ENCODE assay signal across 14 cellular contexts in genomic region chr3:93981649-93982048, GRCh38. TPM values are rescaled to one million over a fixed set of nuclear protein-coding genes. Genes with fewer than 3 reads are reported as not detected.
DNase-seq lines count a peak whose midpoint lies in the region; ATAC-seq, FAIRE-seq and TF ChIP-seq lines count a peak whose summit lies in the region.
"Had no signal": no experiment of that assay in that cellular context is flagged by ENCODE, and none has a peak within 500 bp of the region (broad histone marks: within the 10 kb centered on the region; RNA-seq: fewer than 3 reads in every experiment).

No MANE protein-coding gene starts in this region.

- H3K9me3 Mint-ChIP-seq in activated naive CD4-positive, alpha-beta T cell treated with anti-CD3 and anti-CD28 coated beads, Interleukin-2, amount 10 ng/mL, durations not matched to agents 7 days and 5 days, result no peaks in the 10 kb centered on the region
- H3K9me3 Mint-ChIP-seq in progenitor cell of endocrine pancreas (ENCODE audit: low read depth), result no peaks in the 10 kb centered on the region

- H3K4me2 ChIP-seq in OCI-LY7 (ENCODE audit: low read length), result peak overlapping the region; percentile 77
- peak overlapping the region; percentile 56 to 75; a peak in 2 of 4 replicates for H3K4me2 ChIP-seq in H1 (ENCODE audit: insufficient read depth in 1 of 2, low read depth in 2 of 2, low read length in 2 of 2)

- POLR2A ChIA-PET in OCI-LY7 (lab: Charles Lee) (interaction anchor here (0.6 to 2.4 kb wide), 4 partner anchors 9 to 151 kb away, joined by 3 to 7 read pairs (median 4); no protein-coding TSS in a partner anchor), H1 (lab: Charles Lee; ENCODE audit: partially characterized antibody) (no interaction called here)

- no peak for ATAC-seq in GM21723 (IDR thresholded peaks at IDR 0.05; ENCODE audit: unreplicated experiment)

- no peak overlapping the region for H3K27ac Mint-ChIP-seq in activated naive CD4-positive, alpha-beta T cell treated with anti-CD3 and anti-CD28 coated beads, Interleukin-2, amount 10 ng/mL, durations not matched to agents 7 days and 5 days
- no peak overlapping the region for H3K27ac Mint-ChIP-seq in progenitor cell of endocrine pancreas

- H3K14ac ChIP-seq in H1 (ENCODE audit: insufficient read length), result no peak overlapping the region

- H3K4me3 ChIP-seq in OCI-LY7 (ENCODE audit: low read depth, low read length, poor library complexity, severe bottlenecking), result no peak overlapping the region
- no peak overlapping the region; a peak in 1 of 8 replicates for H3K4me3 ChIP-seq in H1 (ENCODE audit: extremely low read depth in 1 of 4, insufficient read depth in 2 of 4, low read depth in 3 of 4, low read length in 4 of 4)

- DNase-seq in activated naive CD4-positive, alpha-beta T cell treated with anti-CD3 and anti-CD28 coated beads, Interleukin-2, amount 10 ng/mL, durations not matched to agents 7 days and 5 days, result no peak
- DNase-seq in activated naive CD4-positive, alpha-beta T cell (lab: John Stamatoyannopoulos, UW), result no peak
- DNase-seq in OCI-LY7 (ENCODE audit: low spot score) (no peak), H1 (ENCODE audit: low read depth in 1 of 2, low spot score in 2 of 2) (no peak), progenitor cell of endocrine pancreas (ENCODE audit: low spot score, unreplicated experiment) (no peak), HCEC 1CT (no peak)
- no peak for DNase-seq in NK-92 treated with Interleukin-12 subunit alpha and Interleukin-12 subunit beta, amount 100 ng/mL, for 24 hours (lab: John Stamatoyannopoulos, UW)
- DNase-seq: caudate nucleus; GF-D8; NCI-H2081 treated with DMSO at 0.1 percent for 48 hours; retina; stimulated activated CD4-positive, alpha-beta T cell treated with anti-CD3 and anti-CD28 coated beads, Interleukin-4, amount 100 ng/mL, for 24 hours had no signal

- 93% methylated on average over 10 of the region's 13 CpGs; no CpG with 5 or more reads in 1 of the 2 experiments for whole genome bisulfite sequencing in H1 (ENCODE audit: extremely low coverage in 1 of 2, insufficient coverage in 1 of 2, insufficient read length in 1 of 2, insufficient replicate concordance in 2 of 2, low coverage in 1 of 2, low lambda C conversion rate in 2 of 2, missing lambda C conversion rate in 1 of 2), 2 experiments

- no peaks in the 10 kb centered on the region for H3K79me1 ChIP-seq in H1 (ENCODE audit: low read depth, low read length)

- no peaks in the 10 kb centered on the region for H3K27me3 Mint-ChIP-seq in activated naive CD4-positive, alpha-beta T cell treated with anti-CD3 and anti-CD28 coated beads, Interleukin-2, amount 10 ng/mL, durations not matched to agents 7 days and 5 days
- no peaks in the 10 kb centered on the region for H3K27me3 Mint-ChIP-seq in progenitor cell of endocrine pancreas

- no peak for FAIRE-seq in H1 (lab: Jason Lieb, UNC)

- no peak overlapping the region for H2BK120ac ChIP-seq in H1 (replicated peaks; ENCODE audit: low read depth, low read length)

- H3K23ac ChIP-seq in H1 (ENCODE audit: insufficient read length), result no peak overlapping the region

- H2BK15ac ChIP-seq in H1 (ENCODE audit: low read length), result no peak overlapping the region

- no peak overlapping the region for H4K5ac ChIP-seq in H1 (ENCODE audit: insufficient read length, low read depth, low read length)

- TF ChIP-seq POLR2A in H1 (IDR thresholded peaks at IDR 0.05; ENCODE audit: control extremely low read depth in 1 of 2, low read depth in 2 of 2, low read length in 2 of 2), result no peak

- H3K36me3 ChIP-seq in OCI-LY7 (ENCODE audit: insufficient read depth, low read length) (no peaks in the 10 kb centered on the region), H1 (ENCODE audit: control insufficient read depth in 2 of 4, insufficient read depth in 4 of 4, low read length in 3 of 4) (no peaks in the 10 kb centered on the region)

- no TSS peak for BruUV-seq in OCI-LY7 (replicated peaks; lab: Mats Ljungman, UMichigan)

- H2AK5ac ChIP-seq in H1 (ENCODE audit: low read depth, low read length), result no peak overlapping the region

- H3K9me2 ChIP-seq in OCI-LY7 (ENCODE audit: insufficient read depth, low read length), result no peaks in the 10 kb centered on the region

- peak overlapping the region; percentile 61 for H3K4me3 Mint-ChIP-seq in activated naive CD4-positive, alpha-beta T cell treated with anti-CD3 and anti-CD28 coated beads, Interleukin-2, amount 10 ng/mL, durations not matched to agents 7 days and 5 days
- peak overlapping the region; percentile 87 for H3K4me3 Mint-ChIP-seq in progenitor cell of endocrine pancreas (ENCODE audit: low read depth)
- H3K4me3 Mint-ChIP-seq: CD14-positive monocyte had no signal

- intact Hi-C loops in OCI-LY7 (cut with micrococcal nuclease; ENCODE audit: unreplicated experiment), result loop anchor here (2.0 kb wide), 1 partner anchor 81 kb away; the partner anchor contains the start of genes DHFR2 and NSUN3

- TF ChIP-seq RAD21 in H1 (IDR thresholded peaks at IDR 0.05 in 1 of 2, conservative IDR thresholded peaks at IDR 0.05 in 1 of 2; ENCODE audit: low read depth in 2 of 2, low read length in 2 of 2), result no peak

- no peaks in the 10 kb centered on the region for H3K23me2 ChIP-seq in H1 (ENCODE audit: low read depth, low read length)

- no peak overlapping the region for H2AFZ ChIP-seq in OCI-LY7 (ENCODE audit: low read length)
- H2AFZ ChIP-seq in H1 (ENCODE audit: low read length), result no peak overlapping the region

- H3K18ac ChIP-seq in H1 (ENCODE audit: extremely low read depth, low read length), result no peak overlapping the region

- H2BK5ac ChIP-seq in H1 (ENCODE audit: low read depth, low read length), result no peak overlapping the region

- no peak overlapping the region for H3K9ac ChIP-seq in H1 (replicated peaks in 1 of 4; ENCODE audit: extremely low read depth in 1 of 4, low read depth in 3 of 4, low read length in 3 of 4)

- TF ChIP-seq CTCF in OCI-LY7 (conservative IDR thresholded peaks at IDR 0.05; ENCODE audit: low read length) (no peak), H1 (IDR thresholded peaks at IDR 0.05; ENCODE audit: control extremely low read depth in 1 of 3, insufficient read depth in 1 of 3, low read depth in 1 of 3, low read length in 3 of 3) (no peak), progenitor cell of endocrine pancreas (IDR thresholded peaks at IDR 0.05; ENCODE audit: unreplicated experiment) (no peak)

- no peak overlapping the region for H4K8ac ChIP-seq in H1 (ENCODE audit: extremely low read depth, insufficient read depth, low read length)

- no peak overlapping the region for H3K4ac ChIP-seq in H1 (replicated peaks; ENCODE audit: insufficient read length, low read depth, low read length)

- no peak overlapping the region for H3K27ac ChIP-seq in OCI-LY7 (ENCODE audit: low read depth, low read length, poor library complexity, severe bottlenecking)
- no peak overlapping the region for H3K27ac ChIP-seq in H1 (ENCODE audit: low read depth, low read length)

- no peaks in the 10 kb centered on the region for H3K27me3 ChIP-seq in H1 (replicated peaks in 1 of 4; ENCODE audit: control insufficient read depth in 3 of 4, extremely low read depth in 1 of 4, insufficient read depth in 3 of 4, low read length in 3 of 4)

- H2BK12ac ChIP-seq in H1 (ENCODE audit: low read depth, low read length), result no peak overlapping the region

- no peak overlapping the region for H3K56ac ChIP-seq in H1 (replicated peaks; ENCODE audit: insufficient read length, low read depth, low read length)

- H3K79me2 ChIP-seq in OCI-LY7 (ENCODE audit: insufficient read depth, low read depth, low read length) (peaks cover 33% of the 10 kb centered on the region; the same call in 1 of the 2 replicates), H1 (ENCODE audit: control insufficient read depth in 1 of 2, insufficient read depth in 2 of 2, low read length in 2 of 2) (peaks cover 0 to 38% of the 10 kb centered on the region in 2 experiments; a peak in 2 of 4 replicates)

- H4K20me1 ChIP-seq in OCI-LY7 (ENCODE audit: insufficient read depth, low read length) (no peaks in the 10 kb centered on the region), H1 (replicated peaks in 1 of 2; ENCODE audit: control insufficient read depth in 1 of 2, insufficient read depth in 2 of 2, low read length in 2 of 2) (no peaks in the 10 kb centered on the region)

- H3K9me3 ChIP-seq in OCI-LY7 (ENCODE audit: low read length), result no peaks in the 10 kb centered on the region
- H3K9me3 ChIP-seq in H1 (ENCODE audit: insufficient read depth in 2 of 2, low read depth in 1 of 2, low read length in 1 of 2), result no peaks in the 10 kb centered on the region

- CTCF ChIA-PET in activated naive CD4-positive, alpha-beta T cell treated with anti-CD3 and anti-CD28 coated beads, Interleukin-2, amount 10 ng/mL, durations not matched to agents 7 days and 5 days (lab: Charles Lee), result no interaction called here
- CTCF ChIA-PET in OCI-LY7 (lab: Charles Lee; ENCODE audit: unreplicated experiment), result no interaction called here
- CTCF ChIA-PET in H1 (lab: Charles Lee; ENCODE audit: partially characterized antibody), result interaction anchor here (0.8 to 1.6 kb wide), 3 partner anchors 12 to 88 kb away, joined by 3 to 6 read pairs (median 3); no protein-coding TSS in a partner anchor

- no peak overlapping the region for H2BK20ac ChIP-seq in H1 (ENCODE audit: low read length)

- H3K4me1 ChIP-seq in OCI-LY7 (ENCODE audit: insufficient read depth, low read length, poor library complexity, severe bottlenecking) (peaks cover 6% of the 10 kb centered on the region), H1 (replicated peaks in 1 of 4; ENCODE audit: control insufficient read depth in 3 of 4, insufficient read depth in 4 of 4, low read length in 3 of 4) (peaks cover 0 to 3% (median 0%) of the 10 kb centered on the region in 4 experiments; a peak in 1 of 7 replicates)

- no peak overlapping the region for H4K91ac ChIP-seq in H1 (replicated peaks; ENCODE audit: insufficient read length, low read length)

- H3K36me3 Mint-ChIP-seq in activated naive CD4-positive, alpha-beta T cell treated with anti-CD3 and anti-CD28 coated beads, Interleukin-2, amount 10 ng/mL, durations not matched to agents 7 days and 5 days, result no peaks in the 10 kb centered on the region
- no peaks in the 10 kb centered on the region for H3K36me3 Mint-ChIP-seq in progenitor cell of endocrine pancreas (ENCODE audit: insufficient read depth)
- H3K36me3 Mint-ChIP-seq: CD14-positive monocyte had no signal

- TF ChIP-seq EP300 in H1 (IDR thresholded peaks at IDR 0.05; ENCODE audit: borderline replicate concordance in 1 of 2, low read depth in 2 of 2, low read length in 2 of 2), result no peak

- H3K4me1 Mint-ChIP-seq in activated naive CD4-positive, alpha-beta T cell treated with anti-CD3 and anti-CD28 coated beads, Interleukin-2, amount 10 ng/mL, durations not matched to agents 7 days and 5 days, result peaks cover 26% of the 10 kb centered on the region
- H3K4me1 Mint-ChIP-seq in progenitor cell of endocrine pancreas (ENCODE audit: low read depth), result peaks cover 15% of the 10 kb centered on the region

RNA-seq across cellular contexts. Expression of gene ARL13B, which starts 1.7 kb away (rescaled TPM):
- 5.4 and 5.9 TPM in 2 replicates for total RNA-seq in OCI-LY7 (2014; rRNA removed; shearing (Covaris generic))
- total RNA-seq in OCI-LY7 (2022) (11.3 and 12.0 TPM in 2 replicates), progenitor cell of endocrine pancreas (15.1 and 15.2 TPM in 2 replicates)
- total RNA-seq in H1 (2021; fragmentation: NEBNext Ultra II Directional; extraction: Animal tissue kit (Norgen Biotek cat#: 25700)), result 11.4 and 12.7 TPM in 2 replicates
- 1.3 and 1.5 TPM in 2 replicates for polyA plus RNA-seq in H1 (2011; rRNA removed)
- polyA plus RNA-seq in H1 (2011; cell fraction: cytosol; rRNA removed), result 2.8 TPM
- polyA plus RNA-seq in H1 (2011; cell fraction: nucleus; rRNA removed), result 3.0 TPM
- 3.2 to 3.9 TPM (median 3.5 TPM) in 4 replicates for polyA plus RNA-seq in H1 (2012, experiment 1 of 2)
- 0.21 TPM for polyA plus RNA-seq in H1 (2012, experiment 2 of 2)
- polyA plus RNA-seq in H1 (2013, experiment 1 of 2), result 8.2 TPM
- 8.4 TPM for polyA plus RNA-seq in H1 (2013, experiment 2 of 2)
- polyA minus RNA-seq in H1 (2011; rRNA and poly(A)+ RNA removed), result 1.8 and 2.1 TPM in 2 replicates
- 11.1 TPM for polyA minus RNA-seq in H1 (2011; cell fraction: cytosol; rRNA and poly(A)+ RNA removed)
- polyA minus RNA-seq in H1 (2011; cell fraction: nucleus; rRNA and poly(A)+ RNA removed), result 4.7 TPM

RNA-seq across cellular contexts. Expression of gene PROS1, which starts 8.0 kb away (rescaled TPM):
- total RNA-seq in OCI-LY7 (2014; rRNA removed; shearing (Covaris generic)), result 0.09 TPM in 1 of 2 replicates, not detected in the other
- total RNA-seq in OCI-LY7 (2022), result not detected in 2 replicates
- 2.5 and 2.9 TPM in 2 replicates for total RNA-seq in H1 (2021; fragmentation: NEBNext Ultra II Directional; extraction: Animal tissue kit (Norgen Biotek cat#: 25700))
- polyA plus RNA-seq in H1 (2011; rRNA removed), result 0.42 and 0.65 TPM in 2 replicates
- polyA plus RNA-seq in H1 (2011; cell fraction: cytosol; rRNA removed), result 0.45 TPM
- 1.0 TPM for polyA plus RNA-seq in H1 (2011; cell fraction: nucleus; rRNA removed)
- polyA plus RNA-seq in H1 (2012, experiment 1 of 2), result 0.63 to 1.7 TPM (median 1.4 TPM) in 4 replicates
- 0.16 TPM for polyA plus RNA-seq in H1 (2012, experiment 2 of 2)
- polyA plus RNA-seq in H1 (2013, experiment 1 of 2), result 2.8 TPM
- polyA plus RNA-seq in H1 (2013, experiment 2 of 2), result 2.7 TPM
- polyA minus RNA-seq in H1 (2011; rRNA and poly(A)+ RNA removed), result 1.4 and 1.7 TPM in 2 replicates
- 0.59 TPM for polyA minus RNA-seq in H1 (2011; cell fraction: cytosol; rRNA and poly(A)+ RNA removed)
- polyA minus RNA-seq in H1 (2011; cell fraction: nucleus; rRNA and poly(A)+ RNA removed), result 1.00 TPM
- total RNA-seq in progenitor cell of endocrine pancreas, result 9.4 and 12.4 TPM in 2 replicates

RNA-seq across cellular contexts. Expression of gene STX19, which starts 46.7 kb away (rescaled TPM):
- total RNA-seq in OCI-LY7 (2014; rRNA removed; shearing (Covaris generic)), result not detected in 2 replicates
- total RNA-seq in OCI-LY7 (2022), result not detected in 2 replicates
- total RNA-seq in H1 (2021; fragmentation: NEBNext Ultra II Directional; extraction: Animal tissue kit (Norgen Biotek cat#: 25700)), result not detected in 2 replicates
- polyA plus RNA-seq in H1 (2011; rRNA removed), result not detected in 2 replicates
- polyA plus RNA-seq in H1 (2011; cell fraction: cytosol; rRNA removed), result not detected
- polyA plus RNA-seq in H1 (2011; cell fraction: nucleus; rRNA removed), result not detected
- polyA plus RNA-seq in H1 (2012, experiment 1 of 2), result not detected in 4 replicates
- polyA plus RNA-seq in H1 (2012, experiment 2 of 2), result not detected
- not detected for polyA plus RNA-seq in H1 (2013, experiment 1 of 2)
- polyA plus RNA-seq in H1 (2013, experiment 2 of 2), result not detected
- not detected in 2 replicates for polyA minus RNA-seq in H1 (2011; rRNA and poly(A)+ RNA removed)
- not detected for polyA minus RNA-seq in H1 (2011; cell fraction: cytosol; rRNA and poly(A)+ RNA removed)
- not detected for polyA minus RNA-seq in H1 (2011; cell fraction: nucleus; rRNA and poly(A)+ RNA removed)
- total RNA-seq in progenitor cell of endocrine pancreas, result not detected in 2 replicates
- polyA plus RNA-seq: CD14-positive monocyte had no signal
